14 cellular contexts compared by ENCODE assay signal in the genomic region with DNA sequence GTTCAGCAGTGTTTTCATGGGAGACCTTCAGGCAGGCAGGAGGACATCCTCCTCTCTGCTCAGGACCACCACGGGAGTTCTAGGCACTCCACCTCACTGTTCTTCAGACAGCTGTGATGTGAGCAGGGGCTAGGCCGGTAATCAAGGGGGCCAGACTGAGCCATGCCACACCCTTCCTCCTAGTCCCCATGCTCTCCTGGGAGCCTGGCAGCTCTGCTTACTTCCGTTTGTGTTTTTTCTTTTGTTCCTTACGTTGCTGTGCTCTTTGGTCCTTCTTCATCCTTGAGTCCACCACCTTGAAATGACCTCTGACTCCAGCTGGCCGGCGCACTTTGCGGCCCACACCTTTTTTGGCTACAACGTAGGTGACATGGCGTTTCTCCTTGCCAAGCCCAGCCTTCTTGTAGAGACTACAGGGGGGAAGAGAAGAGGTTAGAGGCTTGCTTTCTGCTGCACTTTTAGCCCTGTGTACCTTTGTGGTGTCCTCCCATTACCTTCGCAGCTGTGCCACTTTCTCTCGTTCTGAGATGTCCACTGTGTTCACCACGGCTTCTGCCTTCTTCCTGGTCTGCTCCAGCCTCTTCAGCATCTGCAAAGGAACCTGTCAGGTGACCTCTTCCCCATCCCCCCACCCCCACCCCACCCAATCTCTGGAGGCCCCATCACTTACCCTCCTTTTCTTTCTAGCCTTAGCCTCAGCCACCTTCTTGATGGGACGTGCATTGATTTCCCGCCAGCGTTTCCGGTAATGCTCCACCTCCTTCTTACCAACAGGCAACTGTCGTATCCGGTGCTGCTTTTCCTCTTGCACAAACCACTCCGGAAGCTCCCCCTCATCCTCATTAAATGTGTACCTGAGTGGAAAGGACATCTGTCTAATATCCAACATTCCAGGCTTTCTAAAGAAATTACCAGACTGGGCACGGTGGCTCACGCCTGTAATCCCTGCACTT. TPM values are rescaled to one million over a fixed set of nuclear protein-coding genes. Genes with fewer than 3 reads are reported as not detected.
DNase-seq lines count a peak whose midpoint lies in the region; ATAC-seq, FAIRE-seq and TF ChIP-seq lines count a peak whose summit lies in the region.
"Had no signal": no experiment of that assay in that cellular context is flagged by ENCODE, and none has a peak within 500 bp of the region (broad histone marks: within the 10 kb centered on the region; RNA-seq: fewer than 3 reads in every experiment).

No MANE protein-coding gene starts in this region.

- no peak overlapping the region for H2AFZ ChIP-seq in HepG2 (ENCODE audit: low read length)

- peaks cover 17% of the 10 kb centered on the region for H3K4me1 Mint-ChIP-seq in activated naive CD8-positive, alpha-beta T cell treated with anti-CD3 and anti-CD28 coated beads, Interleukin-2, amount 10 ng/mL, durations not matched to agents 7 days and 5 days

- no peak for TF ChIP-seq RAD21 in HepG2 (CRISPR knock-in tag; IDR thresholded peaks at IDR 0.05)

- DNase-seq in A673 (ENCODE audit: low spot score): no peak
- peak; percentile 92 for DNase-seq in Jurkat, Clone E6-1 (ENCODE audit: low read depth, low spot score)
- DNase-seq in activated naive CD8-positive, alpha-beta T cell treated with anti-CD3 and anti-CD28 coated beads, Interleukin-2, amount 10 ng/mL, durations not matched to agents 7 days and 5 days: no peak
- no peak for DNase-seq in HepG2 (ENCODE audit: low spot score)
- no peak for DNase-seq in stimulated activated naive CD4-positive, alpha-beta T cell treated with Interleukin-2 at 50 U/mL for 16 hours (lab: John Stamatoyannopoulos, UW)
- DNase-seq in SIG-M5 (lab: John Stamatoyannopoulos, UW): no peak
- no peak for DNase-seq in SHP77 treated with DMSO at 0.1 percent for 48 hours (lab: John Stamatoyannopoulos, UW)
- no peak for DNase-seq in NCI-H2029 treated with DMSO at 0.1 percent for 48 hours (lab: John Stamatoyannopoulos, UW)
- DNase-seq: activated gamma-delta T cell, colonic mucosa, NCI-H2107, OCI-M1, upper lobe of right lung had no signal

- TF ChIP-seq EP300 in HepG2 (IDR thresholded peaks at IDR 0.05; ENCODE audit: low read depth in 2 of 2, low read length in 2 of 2): no peak
- no peak for TF ChIP-seq EP300 in HepG2 (CRISPR knock-in tag; IDR thresholded peaks at IDR 0.05; ENCODE audit: borderline replicate concordance)

- peak; percentile 37 for ATAC-seq in activated naive CD8-positive, alpha-beta T cell treated with anti-CD3 and anti-CD28 coated beads, Interleukin-2, amount 10 ng/mL, durations not matched to agents 7 days and 5 days (ENCODE audit: low read depth)
- ATAC-seq in HepG2: peak; percentile 10; the same call in 2 of the 3 replicates
- ATAC-seq: upper lobe of right lung had no signal

- peaks cover 2% of the 10 kb centered on the region for H3K79me2 ChIP-seq in HepG2 (ENCODE audit: insufficient read depth, low read length)

- H3K4me3 ChIP-seq in A673 (ENCODE audit: low read depth, low read length, poor library complexity, severe bottlenecking) (no peak overlapping the region), HepG2 (replicated peaks in 1 of 3; ENCODE audit: insufficient read depth in 1 of 3, low read depth in 2 of 3, low read length in 3 of 3) (no peak overlapping the region)
- H3K4me3 ChIP-seq in Jurkat, Clone E6-1 (ENCODE audit: low read length): peak overlapping the region; percentile 51
- H3K4me3 ChIP-seq: colonic mucosa, upper lobe of right lung had no signal

- no peak overlapping the region for H3K9ac ChIP-seq in HepG2 (ENCODE audit: insufficient read depth, low read depth, low read length)
- H3K9ac ChIP-seq: KMS-11 had no signal

- 94% methylated on average over 21 of the region's 21 CpGs for WGBS in HepG2 (ENCODE audit: low lambda C conversion rate)

- H3K9me3 ChIP-seq in A673 (ENCODE audit: low read depth, low read length, poor library complexity, severe bottlenecking): no peaks in the 10 kb centered on the region
- no peaks in the 10 kb centered on the region for H3K9me3 ChIP-seq in HepG2 (ENCODE audit: low read length)
- H3K9me3 ChIP-seq: colonic mucosa, upper lobe of right lung had no signal

- H3K27ac Mint-ChIP-seq in activated naive CD8-positive, alpha-beta T cell treated with anti-CD3 and anti-CD28 coated beads, Interleukin-2, amount 10 ng/mL, durations not matched to agents 7 days and 5 days: peak overlapping the region; percentile 65

- H3K4me3 Mint-ChIP-seq in activated naive CD8-positive, alpha-beta T cell treated with anti-CD3 and anti-CD28 coated beads, Interleukin-2, amount 10 ng/mL, durations not matched to agents 7 days and 5 days: peak overlapping the region; percentile 71

- H3K27me3 ChIP-seq in A673 (replicated peaks; ENCODE audit: insufficient read depth, low read depth, low read length, poor library complexity) (no peaks in the 10 kb centered on the region), HepG2 (ENCODE audit: control insufficient read depth in 1 of 2, insufficient read depth in 2 of 2, low read length in 2 of 2) (no peaks in the 10 kb centered on the region)
- H3K27me3 ChIP-seq: colonic mucosa, upper lobe of right lung had no signal

- peaks cover 41% of the 10 kb centered on the region for H3K36me3 Mint-ChIP-seq in activated naive CD8-positive, alpha-beta T cell treated with anti-CD3 and anti-CD28 coated beads, Interleukin-2, amount 10 ng/mL, durations not matched to agents 7 days and 5 days

- no peak overlapping the region for H3K4me2 ChIP-seq in HepG2 (ENCODE audit: low read depth, low read length)
- H3K4me2 ChIP-seq: KMS-11 had no signal

- 0 out of 4 replicates have a peak, but pooled peaks of 1 of the 2 experiments have one; percentile 3 for TF ChIP-seq POLR2A in HepG2 (IDR thresholded peaks at IDR 0.05; ENCODE audit: insufficient read depth in 1 of 2, low read depth in 2 of 2, low read length in 2 of 2)

- intact Hi-C loops in A673 (cut with micrococcal nuclease; ENCODE audit: unreplicated experiment): loop anchor here (5.0 kb wide), 1 partner anchor 38 kb away; no protein-coding TSS in a partner anchor
- intact Hi-C loops in HepG2 (cut with micrococcal nuclease; ENCODE audit: unreplicated experiment): no loop called here

- in situ Hi-C loops in HepG2 (cut with HindIII; ENCODE audit: extremely low pct_ligation_motif_present, low pct_unique_long_range_greater_than_20kb): no loop called here

- CTCF ChIA-PET in A673 (lab: Charles Lee) (no interaction called here), HepG2 (lab: Yijun Ruan, JAX; ENCODE audit: low intra/inter-chr PET ratio, low total read pairs) (no interaction called here)

- H3K9me3 Mint-ChIP-seq in activated naive CD8-positive, alpha-beta T cell treated with anti-CD3 and anti-CD28 coated beads, Interleukin-2, amount 10 ng/mL, durations not matched to agents 7 days and 5 days: no peaks in the 10 kb centered on the region

- H3K4me1 ChIP-seq in A673 (ENCODE audit: insufficient read depth, low read length, poor library complexity, severe bottlenecking) (no peaks in the 10 kb centered on the region), HepG2 (ENCODE audit: insufficient read depth, low read length) (peaks cover 14% of the 10 kb centered on the region; the same call in 1 of the 2 replicates)
- H3K4me1 ChIP-seq: colonic mucosa, upper lobe of right lung had no signal

- FAIRE-seq in HepG2 (lab: Jason Lieb, UNC): no peak

- peaks cover 3% of the 10 kb centered on the region; the same call in 1 of the 2 replicates for H4K20me1 ChIP-seq in HepG2 (ENCODE audit: insufficient read depth, low read length)

- POLR2A ChIA-PET in A673 (lab: Charles Lee; ENCODE audit: low non-redundant PET) (no interaction called here), HepG2 (lab: Yijun Ruan, JAX) (interaction anchor here (1.7 kb wide), 1 partner anchor 7 kb away, joined by 10 read pairs; a partner anchor contains a TSS)
- POLR2A ChIA-PET in activated naive CD8-positive, alpha-beta T cell treated with anti-CD3 and anti-CD28 coated beads, Interleukin-2, amount 10 ng/mL, durations not matched to agents 7 days and 5 days (lab: Charles Lee): interaction anchor here (1.4 kb wide), 1 partner anchor 46 kb away, joined by 9 read pairs; a partner anchor contains a TSS

- no peaks in the 10 kb centered on the region for H3K27me3 Mint-ChIP-seq in activated naive CD8-positive, alpha-beta T cell treated with anti-CD3 and anti-CD28 coated beads, Interleukin-2, amount 10 ng/mL, durations not matched to agents 7 days and 5 days

- TF ChIP-seq CTCF in A673 (conservative IDR thresholded peaks at IDR 0.05; ENCODE audit: low read depth, low read length) (no peak), HepG2 (CRISPR knock-in tag; IDR thresholded peaks at IDR 0.05) (no peak)

- H3K27ac ChIP-seq in A673 (ENCODE audit: low read depth, low read length, poor library complexity, severe bottlenecking) (no peak overlapping the region), HepG2 (ENCODE audit: extremely low read length, insufficient read depth, low read length) (no peak overlapping the region)
- H3K27ac ChIP-seq: colonic mucosa, KMS-11, upper lobe of right lung had no signal

- H3K36me3 ChIP-seq in A673 (ENCODE audit: insufficient read depth, low read length, poor library complexity, severe bottlenecking) (peaks cover 99% of the 10 kb centered on the region), HepG2 (replicated peaks in 1 of 2; ENCODE audit: control insufficient read depth in 1 of 2, insufficient read depth in 2 of 2, low read length in 2 of 2) (peaks cover 52 to 95% of the 10 kb centered on the region in 2 experiments)

- BruUV-seq in A673 (replicated peaks; lab: Mats Ljungman, UMichigan): TSS peak; percentile 86
- BruUV-seq in HepG2 (replicated peaks; lab: Mats Ljungman, UMichigan): TSS peak; percentile 63

RNA-seq across cellular contexts. Expression of a gene that starts 7.4 kb away (rescaled TPM):
- total RNA-seq in A673 (2021) (302 and 305 TPM in 2 replicates), HepG2 (2016; rRNA removed; fragmentation: Illumina TruSeq; extraction: Trizol) (35.3 and 81.4 TPM in 2 replicates)
- polyA plus RNA-seq in Jurkat, Clone E6-1 (2012; ENCODE audit: insufficient read depth, insufficient read length): 507 TPM
- 100 to 1,000 TPM; 132 to 135 TPM for total RNA-seq in activated naive CD8-positive, alpha-beta T cell treated with anti-CD3 and anti-CD28 coated beads, Interleukin-2, amount 10 ng/mL, durations not matched to agents 7 days and 5 days
- 26.4 and 26.8 TPM in 2 replicates for total RNA-seq in HepG2 (2016; cell fraction: cytosol; rRNA removed; fragmentation: Illumina TruSeq; extraction: Trizol; ENCODE audit: low read depth)
- 36.7 and 82.1 TPM in 2 replicates for total RNA-seq in HepG2 (2016; cell fraction: insoluble cytoplasmic fraction; rRNA removed; fragmentation: Illumina TruSeq; extraction: Trizol)
- 47.6 and 57.8 TPM in 2 replicates for total RNA-seq in HepG2 (2016; cell fraction: membrane; rRNA removed; fragmentation: Illumina TruSeq; extraction: Trizol)
- total RNA-seq in HepG2 (2016; cell fraction: nucleus; rRNA removed; fragmentation: Illumina TruSeq; extraction: Trizol): 44.2 and 45.4 TPM in 2 replicates
- polyA plus RNA-seq in HepG2 (2011; rRNA removed): 109 and 128 TPM in 2 replicates
- polyA plus RNA-seq in HepG2 (2011; cell fraction: cytosol; rRNA removed): 161 and 185 TPM in 2 replicates
- polyA plus RNA-seq in HepG2 (2011; cell fraction: nucleus; rRNA removed): 101 and 112 TPM in 2 replicates
- polyA plus RNA-seq in HepG2 (2012): 105 and 121 TPM in 2 replicates
- 73.3 and 91.2 TPM in 2 replicates for polyA plus RNA-seq in HepG2 (2016; cell fraction: cytosol; fragmentation: Illumina TruSeq; extraction: Trizol; ENCODE audit: low read depth)
- polyA plus RNA-seq in HepG2 (2016; cell fraction: insoluble cytoplasmic fraction; fragmentation: Illumina TruSeq; extraction: Trizol; ENCODE audit: low read depth): 308 and 321 TPM in 2 replicates
- polyA plus RNA-seq in HepG2 (2016; cell fraction: membrane; fragmentation: Illumina TruSeq; extraction: Trizol; ENCODE audit: low read depth): 94.9 and 101 TPM in 2 replicates
- polyA plus RNA-seq in HepG2 (2016; cell fraction: nucleus; fragmentation: Illumina TruSeq; extraction: Trizol; ENCODE audit: insufficient read depth, low read depth): 157 and 164 TPM in 2 replicates
- 77.4 and 190 TPM in 2 replicates for polyA minus RNA-seq in HepG2 (2011; rRNA and poly(A)+ RNA removed; ENCODE audit: low replicate concordance)
- polyA minus RNA-seq in HepG2 (2011; cell fraction: cytosol; rRNA and poly(A)+ RNA removed): 66.7 and 67.7 TPM in 2 replicates
- 86.9 and 103 TPM in 2 replicates for polyA minus RNA-seq in HepG2 (2011; cell fraction: nucleus; rRNA and poly(A)+ RNA removed)

RNA-seq across cellular contexts. Expression of a gene that starts 7.6 kb away (rescaled TPM):
- total RNA-seq in A673 (2021) (81.0 and 90.4 TPM in 2 replicates), HepG2 (2016; rRNA removed; fragmentation: Illumina TruSeq; extraction: Trizol) (55.8 and 64.2 TPM in 2 replicates)
- polyA plus RNA-seq in Jurkat, Clone E6-1 (2012; ENCODE audit: insufficient read depth, insufficient read length): 90.6 TPM
- 10 to 100 TPM; 56.7 to 58.6 TPM for total RNA-seq in activated naive CD8-positive, alpha-beta T cell treated with anti-CD3 and anti-CD28 coated beads, Interleukin-2, amount 10 ng/mL, durations not matched to agents 7 days and 5 days
- total RNA-seq in HepG2 (2016; cell fraction: cytosol; rRNA removed; fragmentation: Illumina TruSeq; extraction: Trizol; ENCODE audit: low read depth): 10.7 and 13.3 TPM in 2 replicates
- 51.6 and 62.8 TPM in 2 replicates for total RNA-seq in HepG2 (2016; cell fraction: insoluble cytoplasmic fraction; rRNA removed; fragmentation: Illumina TruSeq; extraction: Trizol)
- total RNA-seq in HepG2 (2016; cell fraction: membrane; rRNA removed; fragmentation: Illumina TruSeq; extraction: Trizol): 14.6 and 17.3 TPM in 2 replicates
- 57.2 and 58.7 TPM in 2 replicates for total RNA-seq in HepG2 (2016; cell fraction: nucleus; rRNA removed; fragmentation: Illumina TruSeq; extraction: Trizol)
- polyA plus RNA-seq in HepG2 (2011; rRNA removed): 26.0 and 33.3 TPM in 2 replicates
- 34.7 and 35.1 TPM in 2 replicates for polyA plus RNA-seq in HepG2 (2011; cell fraction: cytosol; rRNA removed)
- 50.8 and 55.2 TPM in 2 replicates for polyA plus RNA-seq in HepG2 (2011; cell fraction: nucleus; rRNA removed)
- polyA plus RNA-seq in HepG2 (2012): 29.8 and 30.3 TPM in 2 replicates
- 4.3 and 4.9 TPM in 2 replicates for polyA plus RNA-seq in HepG2 (2016; cell fraction: cytosol; fragmentation: Illumina TruSeq; extraction: Trizol; ENCODE audit: low read depth)
- 43.6 and 49.4 TPM in 2 replicates for polyA plus RNA-seq in HepG2 (2016; cell fraction: insoluble cytoplasmic fraction; fragmentation: Illumina TruSeq; extraction: Trizol; ENCODE audit: low read depth)
- 6.8 and 10.2 TPM in 2 replicates for polyA plus RNA-seq in HepG2 (2016; cell fraction: membrane; fragmentation: Illumina TruSeq; extraction: Trizol; ENCODE audit: low read depth)
- polyA plus RNA-seq in HepG2 (2016; cell fraction: nucleus; fragmentation: Illumina TruSeq; extraction: Trizol; ENCODE audit: insufficient read depth, low read depth): 88.3 and 89.9 TPM in 2 replicates
- polyA minus RNA-seq in HepG2 (2011; rRNA and poly(A)+ RNA removed; ENCODE audit: low replicate concordance): 56.8 and 112 TPM in 2 replicates
- polyA minus RNA-seq in HepG2 (2011; cell fraction: cytosol; rRNA and poly(A)+ RNA removed): 19.9 and 23.5 TPM in 2 replicates
- polyA minus RNA-seq in HepG2 (2011; cell fraction: nucleus; rRNA and poly(A)+ RNA removed): 74.9 and 77.7 TPM in 2 replicates

RNA-seq across cellular contexts. Expression of a gene that starts 22.6 kb away (rescaled TPM):
- total RNA-seq in A673 (2021) (71.9 and 89.4 TPM in 2 replicates), HepG2 (2016; rRNA removed; fragmentation: Illumina TruSeq; extraction: Trizol) (139 and 150 TPM in 2 replicates)
- polyA plus RNA-seq in Jurkat, Clone E6-1 (2012; ENCODE audit: insufficient read depth, insufficient read length): 92.3 TPM
- total RNA-seq in activated naive CD8-positive, alpha-beta T cell treated with anti-CD3 and anti-CD28 coated beads, Interleukin-2, amount 10 ng/mL, durations not matched to agents 7 days and 5 days: 100 to 1,000 TPM; 129 to 138 TPM
- 76.2 and 86.8 TPM in 2 replicates for total RNA-seq in HepG2 (2016; cell fraction: cytosol; rRNA removed; fragmentation: Illumina TruSeq; extraction: Trizol; ENCODE audit: low read depth)
- 128 and 151 TPM in 2 replicates for total RNA-seq in HepG2 (2016; cell fraction: insoluble cytoplasmic fraction; rRNA removed; fragmentation: Illumina TruSeq; extraction: Trizol)
- 149 and 160 TPM in 2 replicates for total RNA-seq in HepG2 (2016; cell fraction: membrane; rRNA removed; fragmentation: Illumina TruSeq; extraction: Trizol)
- 82.7 and 98.0 TPM in 2 replicates for total RNA-seq in HepG2 (2016; cell fraction: nucleus; rRNA removed; fragmentation: Illumina TruSeq; extraction: Trizol)
- 122 and 128 TPM in 2 replicates for polyA plus RNA-seq in HepG2 (2011; rRNA removed)
- polyA plus RNA-seq in HepG2 (2011; cell fraction: cytosol; rRNA removed): 72.8 and 84.6 TPM in 2 replicates
- 173 and 200 TPM in 2 replicates for polyA plus RNA-seq in HepG2 (2011; cell fraction: nucleus; rRNA removed)
- polyA plus RNA-seq in HepG2 (2012): 63.6 and 77.3 TPM in 2 replicates
- polyA plus RNA-seq in HepG2 (2016; cell fraction: cytosol; fragmentation: Illumina TruSeq; extraction: Trizol; ENCODE audit: low read depth): 73.5 and 77.2 TPM in 2 replicates
- 117 and 129 TPM in 2 replicates for polyA plus RNA-seq in HepG2 (2016; cell fraction: insoluble cytoplasmic fraction; fragmentation: Illumina TruSeq; extraction: Trizol; ENCODE audit: low read depth)
- 114 and 124 TPM in 2 replicates for polyA plus RNA-seq in HepG2 (2016; cell fraction: membrane; fragmentation: Illumina TruSeq; extraction: Trizol; ENCODE audit: low read depth)
- 136 and 143 TPM in 2 replicates for polyA plus RNA-seq in HepG2 (2016; cell fraction: nucleus; fragmentation: Illumina TruSeq; extraction: Trizol; ENCODE audit: insufficient read depth, low read depth)
- polyA minus RNA-seq in HepG2 (2011; rRNA and poly(A)+ RNA removed; ENCODE audit: low replicate concordance): 89.3 and 195 TPM in 2 replicates
- polyA minus RNA-seq in HepG2 (2011; cell fraction: cytosol; rRNA and poly(A)+ RNA removed): 47.2 and 51.1 TPM in 2 replicates
- polyA minus RNA-seq in HepG2 (2011; cell fraction: nucleus; rRNA and poly(A)+ RNA removed): 79.8 and 97.2 TPM in 2 replicates

RNA-seq across cellular contexts. Expression of a gene that starts 45.9 kb away (rescaled TPM):
- total RNA-seq in A673 (2021) (148 and 149 TPM in 2 replicates), HepG2 (2016; rRNA removed; fragmentation: Illumina TruSeq; extraction: Trizol) (81.5 and 87.2 TPM in 2 replicates)
- polyA plus RNA-seq in Jurkat, Clone E6-1 (2012; ENCODE audit: insufficient read depth, insufficient read length): 105 TPM
- total RNA-seq in activated naive CD8-positive, alpha-beta T cell treated with anti-CD3 and anti-CD28 coated beads, Interleukin-2, amount 10 ng/mL, durations not matched to agents 7 days and 5 days: 100 to 1,000 TPM; 126 to 143 TPM
- total RNA-seq in HepG2 (2016; cell fraction: cytosol; rRNA removed; fragmentation: Illumina TruSeq; extraction: Trizol; ENCODE audit: low read depth): 29.4 and 40.6 TPM in 2 replicates
- total RNA-seq in HepG2 (2016; cell fraction: insoluble cytoplasmic fraction; rRNA removed; fragmentation: Illumina TruSeq; extraction: Trizol): 78.3 and 81.1 TPM in 2 replicates
- 42.5 and 44.3 TPM in 2 replicates for total RNA-seq in HepG2 (2016; cell fraction: membrane; rRNA removed; fragmentation: Illumina TruSeq; extraction: Trizol)
- 143 and 164 TPM in 2 replicates for total RNA-seq in HepG2 (2016; cell fraction: nucleus; rRNA removed; fragmentation: Illumina TruSeq; extraction: Trizol)
- 92.9 and 104 TPM in 2 replicates for polyA plus RNA-seq in HepG2 (2011; rRNA removed)
- 28.9 and 41.0 TPM in 2 replicates for polyA plus RNA-seq in HepG2 (2011; cell fraction: cytosol; rRNA removed)
- polyA plus RNA-seq in HepG2 (2011; cell fraction: nucleus; rRNA removed): 278 and 375 TPM in 2 replicates
- 110 and 116 TPM in 2 replicates for polyA plus RNA-seq in HepG2 (2012)
- polyA plus RNA-seq in HepG2 (2016; cell fraction: cytosol; fragmentation: Illumina TruSeq; extraction: Trizol; ENCODE audit: low read depth): 6.4 and 8.6 TPM in 2 replicates
- polyA plus RNA-seq in HepG2 (2016; cell fraction: insoluble cytoplasmic fraction; fragmentation: Illumina TruSeq; extraction: Trizol; ENCODE audit: low read depth): 109 TPM in 2 replicates
- polyA plus RNA-seq in HepG2 (2016; cell fraction: membrane; fragmentation: Illumina TruSeq; extraction: Trizol; ENCODE audit: low read depth): 21.9 and 25.7 TPM in 2 replicates
- polyA plus RNA-seq in HepG2 (2016; cell fraction: nucleus; fragmentation: Illumina TruSeq; extraction: Trizol; ENCODE audit: insufficient read depth, low read depth): 292 and 329 TPM in 2 replicates
- polyA minus RNA-seq in HepG2 (2011; rRNA and poly(A)+ RNA removed; ENCODE audit: low replicate concordance): 22.3 and 35.8 TPM in 2 replicates
- polyA minus RNA-seq in HepG2 (2011; cell fraction: cytosol; rRNA and poly(A)+ RNA removed): 39.0 and 47.1 TPM in 2 replicates
- polyA minus RNA-seq in HepG2 (2011; cell fraction: nucleus; rRNA and poly(A)+ RNA removed): 292 and 335 TPM in 2 replicates

RNA-seq across cellular contexts. Expression of a gene that starts 46.5 kb away (rescaled TPM):
- 91.9 and 104 TPM in 2 replicates for total RNA-seq in A673 (2021)
- polyA plus RNA-seq in Jurkat, Clone E6-1 (2012; ENCODE audit: insufficient read depth, insufficient read length): 56.9 TPM
- 10 to 100 TPM; 47.0 to 54.8 TPM for total RNA-seq in activated naive CD8-positive, alpha-beta T cell treated with anti-CD3 and anti-CD28 coated beads, Interleukin-2, amount 10 ng/mL, durations not matched to agents 7 days and 5 days
- total RNA-seq in HepG2 (2016; rRNA removed; fragmentation: Illumina TruSeq; extraction: Trizol): 61.6 and 99.5 TPM in 2 replicates
- 14.7 and 18.1 TPM in 2 replicates for total RNA-seq in HepG2 (2016; cell fraction: cytosol; rRNA removed; fragmentation: Illumina TruSeq; extraction: Trizol; ENCODE audit: low read depth)
- total RNA-seq in HepG2 (2016; cell fraction: insoluble cytoplasmic fraction; rRNA removed; fragmentation: Illumina TruSeq; extraction: Trizol): 56.1 and 100 TPM in 2 replicates
- total RNA-seq in HepG2 (2016; cell fraction: membrane; rRNA removed; fragmentation: Illumina TruSeq; extraction: Trizol): 15.1 and 20.6 TPM in 2 replicates
- total RNA-seq in HepG2 (2016; cell fraction: nucleus; rRNA removed; fragmentation: Illumina TruSeq; extraction: Trizol): 87.9 and 101 TPM in 2 replicates
- 54.4 and 59.3 TPM in 2 replicates for polyA plus RNA-seq in HepG2 (2011; rRNA removed)
- 31.9 and 50.0 TPM in 2 replicates for polyA plus RNA-seq in HepG2 (2011; cell fraction: cytosol; rRNA removed)
- polyA plus RNA-seq in HepG2 (2011; cell fraction: nucleus; rRNA removed): 16.9 and 28.0 TPM in 2 replicates
- 84.0 and 93.9 TPM in 2 replicates for polyA plus RNA-seq in HepG2 (2012)
- polyA plus RNA-seq in HepG2 (2016; cell fraction: cytosol; fragmentation: Illumina TruSeq; extraction: Trizol; ENCODE audit: low read depth): 4.5 and 4.6 TPM in 2 replicates
- polyA plus RNA-seq in HepG2 (2016; cell fraction: insoluble cytoplasmic fraction; fragmentation: Illumina TruSeq; extraction: Trizol; ENCODE audit: low read depth): 48.5 and 55.2 TPM in 2 replicates
- 7.8 and 9.6 TPM in 2 replicates for polyA plus RNA-seq in HepG2 (2016; cell fraction: membrane; fragmentation: Illumina TruSeq; extraction: Trizol; ENCODE audit: low read depth)
- polyA plus RNA-seq in HepG2 (2016; cell fraction: nucleus; fragmentation: Illumina TruSeq; extraction: Trizol; ENCODE audit: insufficient read depth, low read depth): 108 and 115 TPM in 2 replicates
- 19.5 and 38.0 TPM in 2 replicates for polyA minus RNA-seq in HepG2 (2011; rRNA and poly(A)+ RNA removed; ENCODE audit: low replicate concordance)
- polyA minus RNA-seq in HepG2 (2011; cell fraction: cytosol; rRNA and poly(A)+ RNA removed): 45.4 and 57.4 TPM in 2 replicates
- 39.5 and 51.5 TPM in 2 replicates for polyA minus RNA-seq in HepG2 (2011; cell fraction: nucleus; rRNA and poly(A)+ RNA removed)
